9 cellular contexts compared by ENCODE assay signal in genomic region chr16:49281843-49282642, GRCh38. TPM values are rescaled to one million over a fixed set of nuclear protein-coding genes. Genes with fewer than 3 reads are reported as not detected.
DNase-seq lines count a peak whose midpoint lies in the region; ATAC-seq, FAIRE-seq and TF ChIP-seq lines count a peak whose summit lies in the region.
"Had no signal": no experiment of that assay in that cellular context is flagged by ENCODE, and none has a peak within 500 bp of the region (broad histone marks: within the 10 kb centered on the region; RNA-seq: fewer than 3 reads in every experiment).

No MANE protein-coding gene starts in this region.

- DNase-seq in HepG2 (ENCODE audit: low spot score): no peak
- peak; percentile 71 for DNase-seq in NCI-H446 treated with DMSO at 0.1 percent for 48 hours (lab: John Stamatoyannopoulos, UW)
- DNase-seq in adipocyte (ENCODE audit: low read depth): peak; percentile 49
- DNase-seq in right atrium auricular region (ENCODE audit: low spot score): no peak
- DNase-seq in prostate gland (ENCODE audit: low spot score): peak; percentile 59
- no peak for DNase-seq in NCI-H345 (lab: John Stamatoyannopoulos, UW)

- CTCF ChIA-PET in HepG2 (lab: Yijun Ruan, JAX; ENCODE audit: low intra/inter-chr PET ratio, low total read pairs): no interaction called here

- BruUV-seq in HepG2 (replicated peaks; lab: Mats Ljungman, UMichigan): no TSS peak

- no peak for TF ChIP-seq EP300 in HepG2 (IDR thresholded peaks at IDR 0.05; ENCODE audit: low read depth in 2 of 2, low read length in 2 of 2)
- TF ChIP-seq EP300 in HepG2 (CRISPR knock-in tag; IDR thresholded peaks at IDR 0.05; ENCODE audit: borderline replicate concordance): no peak

- WGBS in liver: 2% methylated on average over 124 of the region's 124 CpGs
- WGBS in HepG2 (ENCODE audit: low lambda C conversion rate): 73% methylated on average over 122 of the region's 124 CpGs
- whole genome bisulfite sequencing in prostate gland: 1% methylated on average over 29 of the region's 124 CpGs

- no peak overlapping the region for H3K4me2 ChIP-seq in HepG2 (ENCODE audit: low read depth, low read length)

- ATAC-seq in HepG2: no peak
- peak; percentile 70 for ATAC-seq in HG03045 (IDR thresholded peaks at IDR 0.05; ENCODE audit: unreplicated experiment)

- intact Hi-C loops in HepG2 (cut with micrococcal nuclease; ENCODE audit: unreplicated experiment) (no loop called here), prostate gland (cut with DNase I) (no loop called here)

- TF ChIP-seq POLR2A in HepG2 (IDR thresholded peaks at IDR 0.05; ENCODE audit: insufficient read depth in 1 of 2, low read depth in 2 of 2, low read length in 2 of 2) (no peak), prostate gland (IDR thresholded peaks at IDR 0.05) (no peak)

- H3K9me3 ChIP-seq in liver (ENCODE audit: control insufficient read depth in 4 of 4, low read length in 3 of 4): no peaks in the 10 kb centered on the region
- H3K9me3 ChIP-seq in HepG2 (ENCODE audit: low read length): no peaks in the 10 kb centered on the region
- no peaks in the 10 kb centered on the region for H3K9me3 ChIP-seq in adipocyte (ENCODE audit: control insufficient read depth, low read length)
- H3K9me3 ChIP-seq in right atrium auricular region: no peaks in the 10 kb centered on the region
- no peaks in the 10 kb centered on the region for H3K9me3 ChIP-seq in prostate gland

- no peaks in the 10 kb centered on the region for H3K79me2 ChIP-seq in HepG2 (ENCODE audit: insufficient read depth, low read length)

- POLR2A ChIA-PET in HepG2 (lab: Yijun Ruan, JAX): no interaction called here

- H3K27ac ChIP-seq in liver (ENCODE audit: low read depth in 1 of 2, low read length in 2 of 2): no peak overlapping the region
- H3K27ac ChIP-seq in HepG2 (ENCODE audit: extremely low read length, insufficient read depth, low read length): no peak overlapping the region
- no peak overlapping the region for H3K27ac ChIP-seq in right atrium auricular region
- H3K27ac ChIP-seq in prostate gland: no peak overlapping the region

- H3K4me3 ChIP-seq in liver (ENCODE audit: low read depth in 1 of 3, low read length in 3 of 3) (peak overlapping the region in 2 of 3 donors; percentile 63 to 65), HepG2 (replicated peaks in 1 of 3; ENCODE audit: insufficient read depth in 1 of 3, low read depth in 2 of 3, low read length in 3 of 3) (no peak overlapping the region), adipocyte (ENCODE audit: low read length) (peak overlapping the region; percentile 37), right atrium auricular region (peak overlapping the region; percentile 32 to 51), prostate gland (peak overlapping the region; percentile 17 to 36)

- in situ Hi-C loops in HepG2 (cut with HindIII; ENCODE audit: extremely low pct_ligation_motif_present, low pct_unique_long_range_greater_than_20kb): no loop called here

- FAIRE-seq in HepG2 (lab: Jason Lieb, UNC): no peak
- FAIRE-seq: endometrium had no signal

- H2AFZ ChIP-seq in HepG2 (ENCODE audit: low read length): no peak overlapping the region

- H3K9ac ChIP-seq in liver (ENCODE audit: low read depth in 1 of 2, low read length in 2 of 2) (no peak overlapping the region), HepG2 (ENCODE audit: insufficient read depth, low read depth, low read length) (no peak overlapping the region), adipocyte (ENCODE audit: low read length) (no peak overlapping the region)

- H3K4me1 ChIP-seq in liver (ENCODE audit: control insufficient read depth in 4 of 4, insufficient read depth in 4 of 4, low read length in 3 of 4) (peaks cover 18 to 33% (median 28%) of the 10 kb centered on the region in 4 donors), HepG2 (ENCODE audit: insufficient read depth, low read length) (no peaks in the 10 kb centered on the region), adipocyte (ENCODE audit: control insufficient read depth, insufficient read depth, low read length) (peaks cover 5% of the 10 kb centered on the region), right atrium auricular region (peaks cover 0 to 55% of the 10 kb centered on the region in 2 donors), prostate gland (replicated peaks) (no peaks in the 10 kb centered on the region)

- TF ChIP-seq CTCF in liver (IDR thresholded peaks at IDR 0.05; ENCODE audit: low read depth, low read length, missing input control) (peak; percentile 47), HepG2 (CRISPR knock-in tag; IDR thresholded peaks at IDR 0.05) (no peak), right atrium auricular region (IDR thresholded peaks at IDR 0.05) (peak in 1 of 2 donors; percentile 51), prostate gland (IDR thresholded peaks at IDR 0.05) (peak in 3 of 4 experiments; percentile 9 to 43 (median 16))

- no peaks in the 10 kb centered on the region for H3K36me3 ChIP-seq in liver (ENCODE audit: control insufficient read depth in 4 of 4, insufficient read depth in 3 of 4, low read depth in 1 of 4, low read length in 3 of 4)
- H3K36me3 ChIP-seq in HepG2 (replicated peaks in 1 of 2; ENCODE audit: control insufficient read depth in 1 of 2, insufficient read depth in 2 of 2, low read length in 2 of 2): no peaks in the 10 kb centered on the region
- H3K36me3 ChIP-seq in adipocyte (ENCODE audit: control insufficient read depth, insufficient read depth, low read length, severe bottlenecking): no peaks in the 10 kb centered on the region
- no peaks in the 10 kb centered on the region for H3K36me3 ChIP-seq in right atrium auricular region
- H3K36me3 ChIP-seq in prostate gland: no peaks in the 10 kb centered on the region

- TF ChIP-seq RAD21 in liver (IDR thresholded peaks at IDR 0.05) (no peak), HepG2 (CRISPR knock-in tag; IDR thresholded peaks at IDR 0.05) (no peak)

- H4K20me1 ChIP-seq in HepG2 (ENCODE audit: insufficient read depth, low read length): no peaks in the 10 kb centered on the region

- H3K27me3 ChIP-seq in liver (ENCODE audit: control insufficient read depth in 4 of 4, insufficient read depth in 4 of 4, low read length in 3 of 4) (peaks cover 5 to 15% (median 15%) of the 10 kb centered on the region in 4 donors), HepG2 (ENCODE audit: control insufficient read depth in 1 of 2, insufficient read depth in 2 of 2, low read length in 2 of 2) (peaks cover 4 to 66% of the 10 kb centered on the region in 2 experiments; a peak in 4 of 5 replicates), adipocyte (replicated peaks; ENCODE audit: control insufficient read depth, insufficient read depth, low read length) (peaks cover 72% of the 10 kb centered on the region), right atrium auricular region (peaks cover 43 to 48% of the 10 kb centered on the region in 2 donors), prostate gland (replicated peaks; ENCODE audit: insufficient read depth) (peaks cover 27% of the 10 kb centered on the region)

TF ChIP-seq in liver, 16 proteins besides CTCF, POLR2A, EP300 and RAD21 (continues in another document):
- TF ChIP-seq SP1 (IDR thresholded peaks at IDR 0.05) (no peak), MAX (IDR thresholded peaks at IDR 0.05) (no peak), YY1 (IDR thresholded peaks at IDR 0.05) (no peak)

TF ChIP-seq in HepG2, 621 proteins besides CTCF, POLR2A, EP300 and RAD21 (continues in another document):
- TF ChIP-seq PITX1 (CRISPR knock-in tag; IDR thresholded peaks at IDR 0.05): no peak
- no peak for TF ChIP-seq HES4 (CRISPR knock-in tag; IDR thresholded peaks at IDR 0.05; ENCODE audit: borderline replicate concordance)
- TF ChIP-seq SP2 (CRISPR knock-in tag; IDR thresholded peaks at IDR 0.05): no peak
- no peak for TF ChIP-seq ZNF563 (CRISPR knock-in tag; IDR thresholded peaks at IDR 0.05)
- no peak for TF ChIP-seq NBN (conservative IDR thresholded peaks at IDR 0.05)
- no peak for TF ChIP-seq SRSF9 (IDR thresholded peaks at IDR 0.05; ENCODE audit: borderline replicate concordance, insufficient read depth, low read depth, low read length, poor library complexity, severe bottlenecking)

RNA-seq across cellular contexts. Expression of gene CBLN1, which starts 0.4 kb away (rescaled TPM):
- total RNA-seq in liver (under 1 TPM in 1 of 2 donors, not detected in 1; 0.33 TPM), HepG2 (2016; rRNA removed; fragmentation: Illumina TruSeq; extraction: Trizol) (not detected in 2 replicates), right atrium auricular region (1 to 10 TPM in 1 of 2 donors, under 1 TPM in 1; 0.98 to 1.9 TPM), prostate gland (1 to 10 TPM in 1 of 2 donors, not detected in 1; 3.7 TPM)
- polyA plus RNA-seq in liver (under 1 TPM; 0.14 to 0.55 TPM), HepG2 (2011; rRNA removed) (not detected in 2 replicates)
- total RNA-seq in HepG2 (2016; cell fraction: cytosol; rRNA removed; fragmentation: Illumina TruSeq; extraction: Trizol; ENCODE audit: low read depth): not detected in 2 replicates
- not detected in 2 replicates for total RNA-seq in HepG2 (2016; cell fraction: insoluble cytoplasmic fraction; rRNA removed; fragmentation: Illumina TruSeq; extraction: Trizol)
- not detected in 2 replicates for total RNA-seq in HepG2 (2016; cell fraction: membrane; rRNA removed; fragmentation: Illumina TruSeq; extraction: Trizol)
- total RNA-seq in HepG2 (2016; cell fraction: nucleus; rRNA removed; fragmentation: Illumina TruSeq; extraction: Trizol): not detected in 2 replicates
- not detected in 2 replicates for polyA plus RNA-seq in HepG2 (2011; cell fraction: cytosol; rRNA removed)
- not detected in 2 replicates for polyA plus RNA-seq in HepG2 (2011; cell fraction: nucleus; rRNA removed)
- polyA plus RNA-seq in HepG2 (2012): not detected in 2 replicates
- not detected in 2 replicates for polyA plus RNA-seq in HepG2 (2016; cell fraction: cytosol; fragmentation: Illumina TruSeq; extraction: Trizol; ENCODE audit: low read depth)
- polyA plus RNA-seq in HepG2 (2016; cell fraction: insoluble cytoplasmic fraction; fragmentation: Illumina TruSeq; extraction: Trizol; ENCODE audit: low read depth): not detected in 2 replicates
- polyA plus RNA-seq in HepG2 (2016; cell fraction: membrane; fragmentation: Illumina TruSeq; extraction: Trizol; ENCODE audit: low read depth): not detected in 2 replicates
- polyA plus RNA-seq in HepG2 (2016; cell fraction: nucleus; fragmentation: Illumina TruSeq; extraction: Trizol; ENCODE audit: insufficient read depth, low read depth): not detected in 2 replicates
- polyA minus RNA-seq in HepG2 (2011; rRNA and poly(A)+ RNA removed; ENCODE audit: low replicate concordance): not detected in 2 replicates
- not detected in 2 replicates for polyA minus RNA-seq in HepG2 (2011; cell fraction: cytosol; rRNA and poly(A)+ RNA removed)
- polyA minus RNA-seq in HepG2 (2011; cell fraction: nucleus; rRNA and poly(A)+ RNA removed): not detected in 2 replicates

Comparison
In these comparisons a context has a peak if more than half of its experiments do, and no peak if none do; other contexts are left out.
1. H3K4me3 ChIP-seq: peak in liver (2 of 3), adipocyte (single experiment), right atrium auricular region (2 of 2) and prostate gland (2 of 2); none in HepG2 (0 of 3).
2. DNase-seq: peak in NCI-H446 treated with DMSO at 0.1 percent for 48 hours (single experiment), adipocyte (single experiment) and prostate gland (single experiment); none in HepG2 (single experiment), right atrium auricular region (single experiment) and NCI-H345 (single experiment).